In genomic region chr1:205216588-205216987, GRCh38 we compare ENCODE assay signal across 5 cellular contexts.
"Had no signal": no experiment of that assay in that cellular context is flagged by ENCODE, and none has a peak within 500 bp of the region (broad histone marks: within the 10 kb centered on the region; RNA-seq: fewer than 3 reads in every experiment).

No MANE protein-coding gene starts in this region.

- DNase-seq: GOT3, H7, HCEC 1CT, IMR-90 had no signal

- ATAC-seq: K562 had no signal

- H3K4me3 ChIP-seq: K562 had no signal
